1 cellular context compared by ENCODE assay signal in the genomic region with DNA sequence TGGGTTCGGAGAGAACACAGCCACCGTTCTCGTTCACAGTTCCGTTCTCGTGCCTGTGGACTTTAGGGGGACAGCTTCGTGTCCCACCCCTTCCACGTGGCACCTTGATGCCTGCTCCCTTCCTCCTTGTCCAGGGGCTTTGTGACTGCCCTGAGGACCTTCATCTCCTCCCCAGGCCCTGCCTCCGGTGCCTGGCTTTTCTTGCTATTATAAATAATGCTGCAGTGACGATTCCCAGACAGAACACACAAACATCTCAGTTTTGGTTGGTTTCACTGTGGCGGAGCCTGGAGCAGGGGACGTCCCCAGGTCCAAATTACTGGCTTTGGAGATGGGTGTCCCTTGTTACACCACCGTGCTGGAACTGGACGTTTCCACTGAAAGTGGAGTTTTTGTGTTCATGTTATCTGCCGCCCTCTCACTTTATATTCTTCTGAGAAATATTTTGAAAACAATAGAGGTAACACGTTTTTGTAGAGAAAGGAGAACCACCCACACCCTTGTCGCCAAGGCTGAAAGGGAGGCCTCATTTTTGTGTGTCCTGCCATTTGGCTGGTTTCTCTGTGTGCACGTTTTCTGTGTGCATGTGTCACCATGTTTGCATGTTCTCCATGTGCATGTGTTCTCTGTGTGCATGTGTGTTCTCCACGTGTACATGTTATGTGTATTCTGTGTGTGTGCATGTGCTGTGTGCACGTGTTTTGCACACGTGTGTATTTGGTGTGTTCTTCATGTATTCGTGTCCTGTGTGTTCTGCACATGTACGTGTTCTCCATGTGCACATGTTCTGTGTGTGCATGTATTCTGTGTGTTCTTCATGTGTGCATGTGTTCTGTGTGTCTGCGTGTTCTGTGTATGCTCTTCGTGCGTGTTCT.
TF ChIP-seq lines count a peak whose summit lies in the region.

No MANE protein-coding gene starts in this region.

TF ChIP-seq in endothelial cell of umbilical vein, 7 proteins besides CTCF, POLR2A, EP300 and RAD21:
- TF ChIP-seq, protein P1, sequence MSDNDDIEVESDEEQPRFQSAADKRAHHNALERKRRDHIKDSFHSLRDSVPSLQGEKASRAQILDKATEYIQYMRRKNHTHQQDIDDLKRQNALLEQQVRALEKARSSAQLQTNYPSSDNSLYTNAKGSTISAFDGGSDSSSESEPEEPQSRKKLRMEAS (IDR thresholded peaks at IDR 0.05; ENCODE audit: insufficient read depth, insufficient read length): peak; percentile 43
- TF ChIP-seq FOS (IDR thresholded peaks at IDR 0.05; ENCODE audit: borderline replicate concordance, insufficient read depth, low read length): no peak
TF ChIP-seq in endothelial cell of umbilical vein: peak in this region for 1.
